Comparison of ENCODE assay signal across 8 cellular contexts in the genomic region with DNA sequence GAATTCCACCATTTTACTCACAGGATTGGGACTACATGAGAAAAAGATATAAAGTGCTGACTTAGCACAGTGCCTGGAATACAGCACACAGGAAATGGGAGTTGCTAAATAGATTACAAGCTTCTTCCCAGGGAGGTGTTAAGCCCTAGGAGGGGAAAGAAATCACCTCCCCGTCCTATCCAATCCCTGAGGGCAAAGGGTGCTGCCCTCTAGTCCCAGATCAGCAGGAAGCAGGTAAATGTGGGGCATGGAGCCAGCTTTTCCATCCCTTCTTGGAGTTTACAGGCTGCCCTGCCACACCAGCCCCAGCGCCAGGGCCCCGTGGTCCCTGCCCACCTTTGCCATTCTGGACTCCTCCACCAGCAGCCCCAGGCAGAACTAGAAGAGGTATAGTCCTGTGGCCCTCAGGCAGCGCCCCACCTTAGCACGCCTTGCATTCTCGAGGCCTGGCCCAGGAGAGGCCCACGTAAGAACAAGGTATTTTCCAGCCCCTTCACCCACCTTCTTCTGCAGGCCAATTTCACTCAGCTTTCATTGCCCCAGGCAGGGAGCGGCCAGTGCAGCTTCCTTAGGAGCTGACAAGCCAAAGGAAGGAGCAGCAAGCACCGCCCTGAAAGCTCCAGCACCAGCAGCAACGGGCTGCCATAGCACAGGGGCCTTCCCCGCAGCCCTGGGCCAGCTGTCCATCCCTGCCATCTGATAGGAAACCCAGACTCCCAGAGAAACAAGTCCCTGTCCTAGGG. TPM values are rescaled to one million over a fixed set of nuclear protein-coding genes. Genes with fewer than 3 reads are reported as not detected.
DNase-seq lines count a peak whose midpoint lies in the region; TF ChIP-seq lines count a peak whose summit lies in the region.

No MANE protein-coding gene starts in this region.

- H3K4me3 Mint-ChIP-seq in activated CD4-positive, alpha-beta T cell treated with anti-CD3 and anti-CD28 coated beads, Interleukin-2, amount 10 ng/mL, durations not matched to agents 24 days and 14 days: peak overlapping the region; percentile 65

- H3K36me3 Mint-ChIP-seq in activated CD4-positive, alpha-beta T cell treated with anti-CD3 and anti-CD28 coated beads, Interleukin-2, amount 10 ng/mL, durations not matched to agents 24 days and 14 days (ENCODE audit: low read depth): peaks cover 5% of the 10 kb centered on the region

- peak overlapping the region; percentile 77 to 96 (median 96) for H3K27ac ChIP-seq in thyroid gland

- 59 to 61% methylated on average over 7 to 8 of the region's 11 CpGs for WGBS in thyroid gland, 2 donors

- no peak overlapping the region for H3K4me3 ChIP-seq in thyroid gland (replicated peaks in 1 of 3)

- no peaks in the 10 kb centered on the region for H3K9me3 ChIP-seq in thyroid gland

- no peak for TF ChIP-seq POLR2A in thyroid gland (IDR thresholded peaks at IDR 0.05)

- H3K27me3 Mint-ChIP-seq in activated CD4-positive, alpha-beta T cell treated with anti-CD3 and anti-CD28 coated beads, Interleukin-2, amount 10 ng/mL, durations not matched to agents 24 days and 14 days: no peaks in the 10 kb centered on the region

- no peaks in the 10 kb centered on the region for H3K9me3 Mint-ChIP-seq in activated CD4-positive, alpha-beta T cell treated with anti-CD3 and anti-CD28 coated beads, Interleukin-2, amount 10 ng/mL, durations not matched to agents 24 days and 14 days

- H3K36me3 ChIP-seq in thyroid gland: no peaks in the 10 kb centered on the region

- TF ChIP-seq CTCF in thyroid gland (IDR thresholded peaks at IDR 0.05): no peak

- H3K27ac Mint-ChIP-seq in activated CD4-positive, alpha-beta T cell treated with anti-CD3 and anti-CD28 coated beads, Interleukin-2, amount 10 ng/mL, durations not matched to agents 24 days and 14 days: peak overlapping the region; percentile 96

- H3K4me1 Mint-ChIP-seq in activated CD4-positive, alpha-beta T cell treated with anti-CD3 and anti-CD28 coated beads, Interleukin-2, amount 10 ng/mL, durations not matched to agents 24 days and 14 days: peaks cover 83% of the 10 kb centered on the region

- H3K27me3 ChIP-seq in thyroid gland: no peaks in the 10 kb centered on the region

- peaks cover 81 to 93% of the 10 kb centered on the region in 2 donors for H3K4me1 ChIP-seq in thyroid gland

- intact Hi-C loops in activated CD4-positive, alpha-beta T cell treated with anti-CD3 and anti-CD28 coated beads, Interleukin-2, amount 10 ng/mL, durations not matched to agents 24 days and 14 days (cut with micrococcal nuclease): loop anchor here (2.0 to 10.0 kb wide), 2 partner anchors 27 to 205 kb away; a partner anchor contains a TSS
- intact Hi-C loops in thyroid gland (cut with DNase I): loop anchor here (2.0 kb wide), 1 partner anchor 35 kb away; a partner anchor contains a TSS

- DNase-seq in activated CD4-positive, alpha-beta T cell treated with anti-CD3 and anti-CD28 coated beads, Interleukin-2, amount 10 ng/mL, durations not matched to agents 24 days and 14 days: no peak
- no peak for DNase-seq in activated CD4-positive, alpha-beta T cell treated with anti-CD3 and anti-CD28 coated beads for 4 hours
- peak; percentile 17 for DNase-seq in amniotic stem cell (lab: John Stamatoyannopoulos, UW)
- DNase-seq in kidney tubule cell (ENCODE audit: low spot score): peak; percentile 76
- DNase-seq in thyroid gland: peak in 1 of 2 donors; percentile 35
- DNase-seq in stimulated activated CD4-positive, alpha-beta T cell treated with anti-CD3 and anti-CD28 coated beads, Interleukin-4, amount 100 ng/mL, for 4 hours: no peak
- DNase-seq in AML-193 (lab: John Stamatoyannopoulos, UW): no peak
- DNase-seq in stimulated activated CD4-positive, alpha-beta T cell treated with anti-CD3 and anti-CD28 coated beads, Interleukin-2, amount 100 ng/mL, for 24 hours: no peak

RNA-seq across cellular contexts. Expression of a gene that starts 28.8 kb away (rescaled TPM):
- total RNA-seq in activated CD4-positive, alpha-beta T cell treated with anti-CD3 and anti-CD28 coated beads, Interleukin-2, amount 10 ng/mL, durations not matched to agents 24 days and 14 days: 2,659 and 2,699 TPM in 2 replicates
- 1,000 to 10,000 TPM; 1,176 to 3,070 (median 2,431) TPM for total RNA-seq in thyroid gland

RNA-seq across cellular contexts. Expression of a gene that starts 35.2 kb away (rescaled TPM):
- total RNA-seq in activated CD4-positive, alpha-beta T cell treated with anti-CD3 and anti-CD28 coated beads, Interleukin-2, amount 10 ng/mL, durations not matched to agents 24 days and 14 days: 169 and 176 TPM in 2 replicates
- total RNA-seq in thyroid gland: 100 to 1,000 TPM in 1 of 4 donors, 10 to 100 TPM in 3; 44.6 to 111 (median 73.6) TPM

RNA-seq across cellular contexts. Expression of a gene that starts 35.8 kb away (rescaled TPM):
- total RNA-seq in activated CD4-positive, alpha-beta T cell treated with anti-CD3 and anti-CD28 coated beads, Interleukin-2, amount 10 ng/mL, durations not matched to agents 24 days and 14 days: 48.4 and 51.2 TPM in 2 replicates
- total RNA-seq in thyroid gland: 10 to 100 TPM; 61.7 to 95.5 (median 82.7) TPM

Comparison
In these comparisons a context has a peak if more than half of its experiments do, and no peak if none do; other contexts are left out.
1. DNase-seq: peak in amniotic stem cell (single experiment) and kidney tubule cell (single experiment); none in activated CD4-positive, alpha-beta T cell treated with anti-CD3 and anti-CD28 coated beads, Interleukin-2, amount 10 ng/mL, durations not matched to agents 24 days and 14 days (single experiment), activated CD4-positive, alpha-beta T cell treated with anti-CD3 and anti-CD28 coated beads for 4 hours (0 of 2), stimulated activated CD4-positive, alpha-beta T cell treated with anti-CD3 and anti-CD28 coated beads, Interleukin-4, amount 100 ng/mL, for 4 hours (0 of 2), AML-193 (0 of 2) and stimulated activated CD4-positive, alpha-beta T cell treated with anti-CD3 and anti-CD28 coated beads, Interleukin-2, amount 100 ng/mL, for 24 hours (0 of 2).